Comparison of ENCODE assay signal across 19 cellular contexts in the genomic region with DNA sequence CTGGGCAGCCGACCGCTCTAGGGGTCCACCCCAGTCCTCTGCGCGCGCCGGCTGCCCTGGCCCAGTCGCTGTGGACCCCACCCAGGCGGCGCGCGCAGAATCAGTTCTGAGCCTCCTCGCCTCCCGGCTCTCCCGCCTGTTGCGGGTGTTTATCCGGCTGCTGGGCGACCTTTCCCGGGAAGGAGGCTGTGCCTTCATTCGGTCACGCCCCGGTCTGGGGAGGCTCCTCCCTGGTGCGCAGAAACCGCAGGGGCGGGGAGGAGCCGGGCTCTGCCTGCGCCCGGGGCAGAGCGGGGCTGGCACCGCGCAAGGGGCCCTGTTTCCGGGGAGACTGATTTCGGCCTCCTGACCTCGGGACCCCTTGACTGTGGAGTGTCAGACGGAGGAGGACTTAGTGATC.
DNase-seq lines count a peak whose midpoint lies in the region; ATAC-seq and TF ChIP-seq lines count a peak whose summit lies in the region.
"Had no signal": no experiment of that assay in that cellular context is flagged by ENCODE, and none has a peak within 500 bp of the region (broad histone marks: within the 10 kb centered on the region; RNA-seq: fewer than 3 reads in every experiment).

No MANE protein-coding gene starts in this region.

- H3K27me3 ChIP-seq in HAP-1 (ENCODE audit: low read depth): no peaks in the 10 kb centered on the region
- H3K27me3 ChIP-seq: Peyer's patch had no signal

- H3K9me3 ChIP-seq in HAP-1: no peaks in the 10 kb centered on the region
- H3K9me3 ChIP-seq: Peyer's patch had no signal

- H3K27me3 Mint-ChIP-seq in chondrocyte (ENCODE audit: low read depth): no peaks in the 10 kb centered on the region
- H3K27me3 Mint-ChIP-seq: CD8-positive, alpha-beta memory T cell had no signal

- no peak for ATAC-seq in GM21717 (IDR thresholded peaks at IDR 0.05; ENCODE audit: unreplicated experiment)

- intact Hi-C loops in posterior vena cava (cut with DNase I): no loop called here

- no peaks in the 10 kb centered on the region for H3K36me3 Mint-ChIP-seq in chondrocyte (ENCODE audit: low read depth)
- H3K36me3 Mint-ChIP-seq: CD8-positive, alpha-beta memory T cell had no signal

- H3K4me1 Mint-ChIP-seq in chondrocyte (ENCODE audit: low read depth): no peaks in the 10 kb centered on the region
- H3K4me1 Mint-ChIP-seq: CD8-positive, alpha-beta memory T cell had no signal

- no peak overlapping the region for H3K4me3 ChIP-seq in HAP-1
- H3K4me3 ChIP-seq: Peyer's patch had no signal

- no peak overlapping the region for H3K4me3 Mint-ChIP-seq in chondrocyte (ENCODE audit: unreplicated experiment)
- H3K4me3 Mint-ChIP-seq: CD8-positive, alpha-beta memory T cell; HFFc6 had no signal

- no peaks in the 10 kb centered on the region for H3K36me3 ChIP-seq in HAP-1 (replicated peaks)
- H3K36me3 ChIP-seq: Peyer's patch had no signal

- in situ Hi-C loops in HAP-1 (cut with MboI; ENCODE audit: low sequenced_read_pairs): no loop called here

- H3K9me3 Mint-ChIP-seq in chondrocyte (ENCODE audit: low read depth): peaks cover 6% of the 10 kb centered on the region

- no peak overlapping the region for H3K27ac Mint-ChIP-seq in chondrocyte (ENCODE audit: unreplicated experiment)
- H3K27ac Mint-ChIP-seq: CD8-positive, alpha-beta memory T cell; HFFc6 had no signal

- DNase-seq in activated gamma-delta T cell (lab: John Stamatoyannopoulos, UW) (peak; percentile 10), activated gamma-delta T cell treated with Interleukin-2 at 50 U/mL for 16 hours (no peak), Daoy (ENCODE audit: low read depth) (peak; percentile 59), chondrocyte (ENCODE audit: low spot score) (peak; percentile 83), posterior vena cava (ENCODE audit: low spot score) (peak; percentile 35), HAP-1 (ENCODE audit: low spot score in 2 of 2) (no peak), glomerular visceral epithelial cell (ENCODE audit: extremely low spot score) (no peak)
- DNase-seq: Calu3; CD8-positive, alpha-beta memory T cell; EL; HFFc6; IMR-90; NCI-H1105; NCI-H146; NCI-H2029; NCI-H345; NCI-H524; Peyer's patch had no signal

- no peak for TF ChIP-seq CTCF in chondrocyte (IDR thresholded peaks at IDR 0.05)

- peaks cover 16% of the 10 kb centered on the region; the same call in 1 of the 2 replicates for H3K4me1 ChIP-seq in HAP-1
- H3K4me1 ChIP-seq: Peyer's patch had no signal

Comparison
In these comparisons a context has a peak if more than half of its experiments do, and no peak if none do; other contexts are left out.
1. DNase-seq: peak in activated gamma-delta T cell (single experiment), Daoy (single experiment), chondrocyte (single experiment) and posterior vena cava (single experiment); none in activated gamma-delta T cell treated with Interleukin-2 at 50 U/mL for 16 hours (single experiment), HAP-1 (0 of 2) and glomerular visceral epithelial cell (single experiment).